In the genomic region with DNA sequence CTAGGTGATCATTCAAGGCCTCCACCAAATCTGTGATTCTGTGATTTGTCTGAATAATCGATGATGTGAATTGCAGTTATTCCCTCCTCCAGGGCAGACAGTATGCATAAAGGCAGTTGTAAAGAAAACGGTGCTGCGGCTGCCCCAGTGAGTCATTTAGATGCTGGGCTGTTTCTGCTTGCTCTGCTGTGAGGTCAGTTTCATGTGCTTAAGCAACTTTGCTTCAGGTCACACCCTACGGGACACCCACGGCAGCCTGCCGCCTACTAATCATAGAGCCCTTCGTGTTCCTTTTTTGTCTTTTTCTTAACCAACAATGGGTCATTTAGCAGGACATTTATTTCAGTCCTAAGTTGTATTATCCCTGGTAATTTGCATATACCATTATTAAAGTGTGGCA, we compare ENCODE assay signal across 10 cellular contexts.
DNase-seq lines count a peak whose midpoint lies in the region; ATAC-seq and TF ChIP-seq lines count a peak whose summit lies in the region.
"Had no signal": no experiment of that assay in that cellular context is flagged by ENCODE, and none has a peak within 500 bp of the region (broad histone marks: within the 10 kb centered on the region; RNA-seq: fewer than 3 reads in every experiment).

No MANE protein-coding gene starts in this region.

- peak; percentile 96 for ATAC-seq in GM18867 (IDR thresholded peaks at IDR 0.05; ENCODE audit: unreplicated experiment)
- peak; percentile 96 for ATAC-seq in PC-3
- no peak for ATAC-seq in GM19395 (IDR thresholded peaks at IDR 0.05; ENCODE audit: unreplicated experiment)
- ATAC-seq: activated CD8-positive, alpha-beta T cell treated with anti-CD3 and anti-CD28 coated beads for 36 hours had no signal

- TF ChIP-seq CTCF in PC-3 (conservative IDR thresholded peaks at IDR 0.05; ENCODE audit: low read depth, low read length), result no peak
- no peak for TF ChIP-seq CTCF in fibroblast of lung (conservative IDR thresholded peaks at IDR 0.05 in 1 of 2, IDR thresholded peaks at IDR 0.05 in 1 of 2; ENCODE audit: low read depth in 1 of 2, low read length in 2 of 2)

- H3K9ac ChIP-seq in PC-3 (ENCODE audit: low read length) (no peak overlapping the region), fibroblast of lung (ENCODE audit: insufficient read depth, low read length) (no peak overlapping the region)

- H3K27ac ChIP-seq in PC-3 (ENCODE audit: low read length) (no peak overlapping the region), fibroblast of lung (ENCODE audit: insufficient read depth, low read length) (no peak overlapping the region)

- H4K20me1 ChIP-seq in PC-3 (ENCODE audit: low read length) (no peaks in the 10 kb centered on the region), fibroblast of lung (ENCODE audit: control insufficient read depth, extremely low read depth, insufficient read depth, low read length) (no peaks in the 10 kb centered on the region)

- H3K9me2 ChIP-seq in PC-3 (replicated peaks; ENCODE audit: low read length), result no peaks in the 10 kb centered on the region

- H3K4me2 ChIP-seq in PC-3 (ENCODE audit: low read length) (no peak overlapping the region), fibroblast of lung (ENCODE audit: extremely low read depth, insufficient read depth, low read length) (no peak overlapping the region)

- H3K4me3 ChIP-seq in PC-3 (ENCODE audit: low read length), result no peak overlapping the region
- no peak overlapping the region for H3K4me3 ChIP-seq in fibroblast of lung (replicated peaks in 1 of 4; ENCODE audit: control extremely low read depth in 1 of 4, insufficient read depth in 1 of 4, low read depth in 3 of 4, low read length in 4 of 4)

- H3K36me3 ChIP-seq in PC-3 (ENCODE audit: low read depth, low read length) (no peaks in the 10 kb centered on the region), fibroblast of lung (ENCODE audit: control insufficient read depth, insufficient read depth, low read length) (no peaks in the 10 kb centered on the region)

- peak; percentile 38 for DNase-seq in PC-3
- DNase-seq in fibroblast of lung (ENCODE audit: low read depth in 2 of 2), result peak; percentile 79 to 85
- DNase-seq in retina, result peak; percentile 40
- DNase-seq in activated CD8-positive, alpha-beta memory T cell treated with anti-CD3 and anti-CD28 coated beads, Interleukin-2, amount 50 U/mL, for 4 hours, result no peak
- no peak for DNase-seq in HuH-7.5 (ENCODE audit: low spot score)
- DNase-seq in activated T-cell treated with anti-CD3 and anti-CD28 coated beads, Interleukin-2, amount 50 U/mL, for 48 hours, result no peak
- DNase-seq: activated CD8-positive, alpha-beta T cell treated with anti-CD3 and anti-CD28 coated beads for 36 hours; caudate nucleus had no signal

- H3F3A ChIP-seq in PC-3 (ENCODE audit: low read length, unreplicated experiment), result no peaks in the 10 kb centered on the region

- no peaks in the 10 kb centered on the region for H3K27me3 ChIP-seq in PC-3 (ENCODE audit: low read length)
- H3K27me3 ChIP-seq in fibroblast of lung (ENCODE audit: control insufficient read depth, insufficient read depth, low read length), result no peaks in the 10 kb centered on the region

- intact Hi-C loops in PC-3 (cut with micrococcal nuclease), result no loop called here

- H2AFZ ChIP-seq in PC-3 (ENCODE audit: low read length), result no peak overlapping the region
- H2AFZ ChIP-seq in fibroblast of lung (ENCODE audit: low read length), result no peak overlapping the region

- peaks cover 9% of the 10 kb centered on the region; the same call in 1 of the 2 replicates for H3K4me1 ChIP-seq in PC-3 (ENCODE audit: insufficient read depth, low read length)
- no peaks in the 10 kb centered on the region for H3K4me1 ChIP-seq in fibroblast of lung (ENCODE audit: control insufficient read depth, extremely low read depth, insufficient read depth, low read length)

- POLR2A ChIA-PET in PC-3 (lab: Charles Lee; ENCODE audit: unreplicated experiment), result no interaction called here

- BruUV-seq in PC-3 (replicated peaks; lab: Mats Ljungman, UMichigan), result no TSS peak

- H3K79me2 ChIP-seq in PC-3 (ENCODE audit: low read length) (no peaks in the 10 kb centered on the region), fibroblast of lung (ENCODE audit: control insufficient read depth, insufficient read depth, low read length) (no peaks in the 10 kb centered on the region)

- CTCF ChIA-PET in PC-3 (lab: Charles Lee), result no interaction called here

- H3K9me3 ChIP-seq in PC-3 (ENCODE audit: low read length) (no peaks in the 10 kb centered on the region), fibroblast of lung (ENCODE audit: control insufficient read depth, insufficient read depth, low read depth, low read length) (no peaks in the 10 kb centered on the region)

Comparison
In these comparisons a context has a peak if more than half of its experiments do, and no peak if none do; other contexts are left out.
1. DNase-seq: peak in PC-3 (single experiment), fibroblast of lung (2 of 2) and retina (single experiment); none in activated CD8-positive, alpha-beta memory T cell treated with anti-CD3 and anti-CD28 coated beads, Interleukin-2, amount 50 U/mL, for 4 hours (single experiment), HuH-7.5 (single experiment) and activated T-cell treated with anti-CD3 and anti-CD28 coated beads, Interleukin-2, amount 50 U/mL, for 48 hours (0 of 2).